Comparison of ENCODE assay signal across 12 cellular contexts in genomic region chr13:105213512-105213911, GRCh38.
"Had no signal": no experiment of that assay in that cellular context is flagged by ENCODE, and none has a peak within 500 bp of the region (broad histone marks: within the 10 kb centered on the region; RNA-seq: fewer than 3 reads in every experiment).

No MANE protein-coding gene starts in this region.

- H3K27me3 ChIP-seq: heart right ventricle, ovary had no signal

- H3K27ac ChIP-seq: heart right ventricle, ovary had no signal

- DNase-seq: activated B cell treated with CpG ODN at 0.5 μM for 24 hours; activated CD4-positive, alpha-beta T cell treated with anti-CD3 and anti-CD28 coated beads, Interleukin-2, amount 10 ng/mL, durations not matched to agents 24 days and 14 days; activated gamma-delta T cell; activated T-cell treated with anti-CD3 and anti-CD28 coated beads, Interleukin-2, amount 50 U/mL, for 1 hour; foreskin melanocyte; heart right ventricle; kidney glomerular epithelial cell; ovary; stimulated activated CD4-positive, alpha-beta T cell treated with anti-CD3 and anti-CD28 coated beads, Interleukin-12 subunit alpha, Interleukin-12 subunit beta, amount 100 ng/mL, for 4 hours; stimulated activated CD4-positive, alpha-beta T cell treated with anti-CD3 and anti-CD28 coated beads, Interleukin-2, amount 100 ng/mL, for 48 hours; stimulated activated naive CD4-positive, alpha-beta T cell treated with Interleukin-2 at 50 U/mL for 16 hours; trophoblast cell had no signal

- ATAC-seq: heart right ventricle had no signal

- H3K36me3 ChIP-seq: heart right ventricle, ovary had no signal

- H3K4me3 ChIP-seq: heart right ventricle, ovary had no signal

- H3K9me3 ChIP-seq: heart right ventricle, ovary had no signal
